In the genomic region with DNA sequence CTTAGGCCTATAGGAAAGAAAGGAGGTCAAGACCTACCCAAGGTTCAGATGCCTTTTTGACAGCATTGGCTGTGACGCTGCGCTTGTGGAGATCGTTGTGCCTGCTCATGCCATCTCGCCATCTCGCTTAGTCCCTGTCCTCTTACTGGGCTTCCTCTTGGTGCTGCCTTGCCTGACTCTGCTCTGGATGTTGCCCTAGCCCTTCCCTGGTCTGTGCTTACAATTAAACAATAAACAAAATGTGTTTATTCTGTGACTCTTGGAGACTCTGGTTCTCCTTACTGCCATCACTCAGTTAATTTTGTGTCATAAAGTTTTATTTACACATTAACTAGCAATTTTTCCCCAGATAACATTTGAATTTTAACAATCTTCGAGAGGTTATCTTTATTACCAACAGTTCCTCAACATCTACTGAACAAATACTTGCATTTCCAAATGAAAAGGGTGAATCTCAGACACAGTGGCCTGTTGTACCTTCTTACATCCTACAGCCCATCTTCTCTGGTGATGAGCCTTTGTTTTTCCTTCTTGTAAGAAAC, we compare ENCODE assay signal across 22 cellular contexts.
"Had no signal": no experiment of that assay in that cellular context is flagged by ENCODE, and none has a peak within 500 bp of the region (broad histone marks: within the 10 kb centered on the region; RNA-seq: fewer than 3 reads in every experiment).

No MANE protein-coding gene starts in this region.

- H3K27ac Mint-ChIP-seq: effector memory CD8-positive, alpha-beta T cell; naive thymus-derived CD4-positive, alpha-beta T cell; nephron; stimulated activated naive B cell treated with anti-CD40 and anti-IgM and Interleukin-4, amounts not matched to agents 10 μg/mL and 1 μg/mL and 100 μg/mL, for 72 hours; stimulated activated naive CD8-positive, alpha-beta T cell treated with anti-CD3 and anti-CD28 coated beads, Interleukin-15, Interleukin-2, amounts not matched to agents 100 ng/mL and 50 ng/mL, for 24 hours had no signal

- H3K4me3 ChIP-seq: gastrocnemius medialis, heart left ventricle, hepatocyte, lower lobe of right lung, prostate gland, right atrium auricular region, suprapubic skin, transverse colon, vagina had no signal

- H3K27me3 ChIP-seq: gastrocnemius medialis, heart left ventricle, hepatocyte, right atrium auricular region, suprapubic skin, transverse colon, vagina had no signal

- H3K4me1 ChIP-seq: prostate gland had no signal

- H3K9me3 ChIP-seq: gastrocnemius medialis, heart left ventricle, lower lobe of right lung, prostate gland, right atrium auricular region, suprapubic skin, transverse colon, vagina had no signal

- H2AFZ ChIP-seq: hepatocyte had no signal

- H3K9me3 Mint-ChIP-seq: effector memory CD8-positive, alpha-beta T cell; naive thymus-derived CD4-positive, alpha-beta T cell; nephron; stimulated activated naive B cell treated with anti-CD40 and anti-IgM and Interleukin-4, amounts not matched to agents 10 μg/mL and 1 μg/mL and 100 μg/mL, for 72 hours; stimulated activated naive CD8-positive, alpha-beta T cell treated with anti-CD3 and anti-CD28 coated beads, Interleukin-15, Interleukin-2, amounts not matched to agents 100 ng/mL and 50 ng/mL, for 24 hours had no signal

- H3K36me3 ChIP-seq: gastrocnemius medialis, heart left ventricle, lower lobe of right lung, prostate gland, right atrium auricular region, suprapubic skin, transverse colon, vagina had no signal

- ATAC-seq: effector memory CD8-positive, alpha-beta T cell; esophagus mucosa; gastrocnemius medialis; heart left ventricle; left ventricle myocardium superior; lower lobe of right lung; naive thymus-derived CD4-positive, alpha-beta T cell; sciatic nerve; stimulated activated naive B cell treated with anti-CD40 and anti-IgM and Interleukin-4, amounts not matched to agents 10 μg/mL and 1 μg/mL and 100 μg/mL, for 72 hours had no signal

- H3K4me2 ChIP-seq: hepatocyte had no signal

- H3K27ac ChIP-seq: epithelial cell of prostate, gastrocnemius medialis, heart left ventricle, hepatocyte, lower lobe of right lung, prostate gland, right atrium auricular region, suprapubic skin, transverse colon, vagina had no signal

- H3K4me3 Mint-ChIP-seq: effector memory CD8-positive, alpha-beta T cell; naive thymus-derived CD4-positive, alpha-beta T cell; nephron; stimulated activated naive B cell treated with anti-CD40 and anti-IgM and Interleukin-4, amounts not matched to agents 10 μg/mL and 1 μg/mL and 100 μg/mL, for 72 hours; stimulated activated naive CD8-positive, alpha-beta T cell treated with anti-CD3 and anti-CD28 coated beads, Interleukin-15, Interleukin-2, amounts not matched to agents 100 ng/mL and 50 ng/mL, for 24 hours had no signal

- H3K36me3 Mint-ChIP-seq: stimulated activated naive B cell treated with anti-CD40 and anti-IgM and Interleukin-4, amounts not matched to agents 10 μg/mL and 1 μg/mL and 100 μg/mL, for 72 hours had no signal

- DNase-seq: cerebellar nuclear complex; cortex of kidney; effector memory CD8-positive, alpha-beta T cell; foreskin fibroblast; gastrocnemius medialis; heart left ventricle; left ventricle myocardium superior; lower lobe of right lung; naive thymus-derived CD4-positive, alpha-beta T cell; nucleus accumbens; stimulated activated naive B cell treated with anti-CD40 and anti-IgM and Interleukin-4, amounts not matched to agents 10 μg/mL and 1 μg/mL and 100 μg/mL, for 72 hours; transverse colon had no signal
